ENCODE assay signal across 8 cellular contexts in genomic region chr1:93344886-93345632, GRCh38. TPM values are rescaled to one million over a fixed set of nuclear protein-coding genes. Genes with fewer than 3 reads are reported as not detected.
A peak's percentile ranks its signal among the peaks of the same experiment; 100 is the strongest.
DNase-seq lines count a peak whose midpoint lies in the region; ATAC-seq lines count a peak whose summit lies in the region.

No MANE protein-coding gene starts in this region.

- no peaks in the 10 kb centered on the region for H3K9me3 Mint-ChIP-seq in activated naive CD8-positive, alpha-beta T cell treated with anti-CD3 and anti-CD28 coated beads, Interleukin-2, amount 10 ng/mL, durations not matched to agents 7 days and 5 days

- peaks cover 6% of the 10 kb centered on the region for H3K4me1 ChIP-seq in iPS-15b (ENCODE audit: control insufficient read depth, insufficient read depth, low read length)

- peak overlapping the region; percentile 93 for H3K9ac ChIP-seq in iPS-15b (ENCODE audit: low read depth, low read length)

- intact Hi-C loops in Right ventricle myocardium inferior (cut with DNase I): loop anchor here (5.0 kb wide), 3 partner anchors 38 to 502 kb away; partner anchors contain the start of gene FNBP1L
- intact Hi-C loops in cardiac septum (cut with DNase I): loop anchor here (5.0 to 10.0 kb wide), 4 partner anchors 102 to 502 kb away; partner anchors contain the start of genes FNBP1L and MTF2

- POLR2A ChIA-PET in activated naive CD8-positive, alpha-beta T cell treated with anti-CD3 and anti-CD28 coated beads, Interleukin-2, amount 10 ng/mL, durations not matched to agents 7 days and 5 days (lab: Charles Lee): interaction anchor here (0.7 to 2.5 kb wide), 15 partner anchors 9 to 534 kb away, joined by 3 to 29 read pairs (median 4); partner anchors contain the start of genes DIPK1A, DNTTIP2, MTF2 and TMED5

- DNase-seq in Right ventricle myocardium inferior (ENCODE audit: missing footprints): no peak
- no peak for DNase-seq in cardiac septum (ENCODE audit: low spot score)
- DNase-seq in KG1 (lab: John Stamatoyannopoulos, UW): peak; percentile 85
- no peak for DNase-seq in activated naive CD8-positive, alpha-beta T cell treated with anti-CD3 and anti-CD28 coated beads, Interleukin-2, amount 10 ng/mL, durations not matched to agents 7 days and 5 days
- peak; percentile 1 to 3 for DNase-seq in stimulated activated CD8-positive, alpha-beta memory T cell treated with anti-CD3 and anti-CD28 coated beads, Interleukin-7, amount 100 ng/mL, for 4 hours (ENCODE audit: low read depth in 2 of 2)
- no peak for DNase-seq in globus pallidus (ENCODE audit: low spot score)
- DNase-seq in NCI-H345 (lab: John Stamatoyannopoulos, UW): no peak

- H3K27me3 Mint-ChIP-seq in activated naive CD8-positive, alpha-beta T cell treated with anti-CD3 and anti-CD28 coated beads, Interleukin-2, amount 10 ng/mL, durations not matched to agents 7 days and 5 days: no peaks in the 10 kb centered on the region

- H3K36me3 ChIP-seq in iPS-15b (ENCODE audit: control insufficient read depth, insufficient read depth, low read length): no peaks in the 10 kb centered on the region

- H3K9me3 ChIP-seq in iPS-15b (ENCODE audit: control insufficient read depth, insufficient read depth, low read length): no peaks in the 10 kb centered on the region

- peak overlapping the region; percentile 96 for H3K27ac Mint-ChIP-seq in activated naive CD8-positive, alpha-beta T cell treated with anti-CD3 and anti-CD28 coated beads, Interleukin-2, amount 10 ng/mL, durations not matched to agents 7 days and 5 days

- H3K27me3 ChIP-seq in iPS-15b (ENCODE audit: control insufficient read depth, insufficient read depth, low read length): no peaks in the 10 kb centered on the region

- peak overlapping the region; percentile 85 for H3K4me3 ChIP-seq in iPS-15b (ENCODE audit: low read depth, low read length)

- peaks cover 17% of the 10 kb centered on the region for H3K4me1 Mint-ChIP-seq in activated naive CD8-positive, alpha-beta T cell treated with anti-CD3 and anti-CD28 coated beads, Interleukin-2, amount 10 ng/mL, durations not matched to agents 7 days and 5 days

- peak; percentile 15 for ATAC-seq in Right ventricle myocardium inferior
- peak; percentile 10 for ATAC-seq in activated naive CD8-positive, alpha-beta T cell treated with anti-CD3 and anti-CD28 coated beads, Interleukin-2, amount 10 ng/mL, durations not matched to agents 7 days and 5 days (ENCODE audit: low read depth)

- peaks cover 19% of the 10 kb centered on the region for H3K36me3 Mint-ChIP-seq in activated naive CD8-positive, alpha-beta T cell treated with anti-CD3 and anti-CD28 coated beads, Interleukin-2, amount 10 ng/mL, durations not matched to agents 7 days and 5 days

- H3K4me3 Mint-ChIP-seq in activated naive CD8-positive, alpha-beta T cell treated with anti-CD3 and anti-CD28 coated beads, Interleukin-2, amount 10 ng/mL, durations not matched to agents 7 days and 5 days: peak overlapping the region; percentile 96

RNA-seq across cellular contexts. Expression of gene DR1, which starts 0.6 kb away (rescaled TPM):
- 37.1 TPM for total RNA-seq in Right ventricle myocardium inferior
- total RNA-seq in cardiac septum: 41.2 TPM
- 10 to 100 TPM; 84.2 to 85.7 TPM for total RNA-seq in activated naive CD8-positive, alpha-beta T cell treated with anti-CD3 and anti-CD28 coated beads, Interleukin-2, amount 10 ng/mL, durations not matched to agents 7 days and 5 days

Comparison
In these comparisons a context has a peak if more than half of its experiments do, and no peak if none do; other contexts are left out.
1. DNase-seq: peak in KG1 (single experiment) and stimulated activated CD8-positive, alpha-beta memory T cell treated with anti-CD3 and anti-CD28 coated beads, Interleukin-7, amount 100 ng/mL, for 4 hours (2 of 2); none in Right ventricle myocardium inferior (single experiment), cardiac septum (single experiment), activated naive CD8-positive, alpha-beta T cell treated with anti-CD3 and anti-CD28 coated beads, Interleukin-2, amount 10 ng/mL, durations not matched to agents 7 days and 5 days (single experiment), globus pallidus (single experiment) and NCI-H345 (single experiment).